In genomic region chr6:157579467-157580031, GRCh38 we compare ENCODE assay signal across 12 cellular contexts.
DNase-seq lines count a peak whose midpoint lies in the region; ATAC-seq and TF ChIP-seq lines count a peak whose summit lies in the region.
"Had no signal": no experiment of that assay in that cellular context is flagged by ENCODE, and none has a peak within 500 bp of the region (broad histone marks: within the 10 kb centered on the region; RNA-seq: fewer than 3 reads in every experiment).

No MANE protein-coding gene starts in this region.

- peak; percentile 59 for DNase-seq in LNCaP clone FGC (ENCODE audit: low read depth)
- peak; percentile 13 for DNase-seq in amniotic epithelial cell (ENCODE audit: low read depth)
- peak; percentile 25 for DNase-seq in inferior parietal cortex (ENCODE audit: extremely low spot score)
- no peak for DNase-seq in stimulated activated effector memory CD8-positive, alpha-beta T cell treated with anti-CD3 and anti-CD28 coated beads, Interleukin-12 subunit alpha, Interleukin-12 subunit beta, amount 100 ng/mL, for 72 hours (ENCODE audit: low spot score in 2 of 2)
- DNase-seq in esophagus squamous epithelium (lab: John Stamatoyannopoulos, UW), result no peak
- DNase-seq in NCI-H2227 treated with DMSO at 0.1 percent for 48 hours (lab: John Stamatoyannopoulos, UW), result no peak
- DNase-seq: activated CD8-positive, alpha-beta memory T cell treated with anti-CD3 and anti-CD28 coated beads for 24 hours; NCI-H1092 treated with DMSO at 0.1 percent for 48 hours; NCI-H446; thyroid gland; WERI-Rb-1 had no signal

- no peak overlapping the region for H3K9ac ChIP-seq in subcutaneous abdominal adipose tissue (ENCODE audit: low read length in 5 of 5)

- H3K4me3 Mint-ChIP-seq in stimulated activated effector memory CD8-positive, alpha-beta T cell treated with anti-CD3 and anti-CD28 coated beads, Interleukin-12 subunit alpha, Interleukin-12 subunit beta, amount 100 ng/mL, for 72 hours, result no peak overlapping the region

- TF ChIP-seq CTCF in LNCaP clone FGC (IDR thresholded peaks at IDR 0.05; ENCODE audit: control insufficient read depth, extremely low read depth, insufficient read depth) (no peak), esophagus squamous epithelium (IDR thresholded peaks at IDR 0.05) (no peak)

- H3K27ac Mint-ChIP-seq in stimulated activated effector memory CD8-positive, alpha-beta T cell treated with anti-CD3 and anti-CD28 coated beads, Interleukin-12 subunit alpha, Interleukin-12 subunit beta, amount 100 ng/mL, for 72 hours, result no peak overlapping the region

- H3K9me3 Mint-ChIP-seq in stimulated activated effector memory CD8-positive, alpha-beta T cell treated with anti-CD3 and anti-CD28 coated beads, Interleukin-12 subunit alpha, Interleukin-12 subunit beta, amount 100 ng/mL, for 72 hours, result peaks cover 3% of the 10 kb centered on the region

- H3K27me3 ChIP-seq in subcutaneous abdominal adipose tissue (ENCODE audit: control insufficient read depth in 5 of 5, insufficient read depth in 4 of 5, low read length in 5 of 5) (no peaks in the 10 kb centered on the region), esophagus squamous epithelium (no peaks in the 10 kb centered on the region)
- H3K27me3 ChIP-seq: thyroid gland had no signal

- TF ChIP-seq POLR2A in esophagus squamous epithelium (IDR thresholded peaks at IDR 0.05), result no peak

- no peaks in the 10 kb centered on the region for H3K36me3 ChIP-seq in subcutaneous abdominal adipose tissue (ENCODE audit: control insufficient read depth in 5 of 5, insufficient read depth in 5 of 5, low read length in 5 of 5)
- H3K36me3 ChIP-seq in esophagus squamous epithelium, result no peaks in the 10 kb centered on the region
- H3K36me3 ChIP-seq: thyroid gland, WERI-Rb-1 had no signal

- peaks cover 10% of the 10 kb centered on the region for H3K4me1 Mint-ChIP-seq in stimulated activated effector memory CD8-positive, alpha-beta T cell treated with anti-CD3 and anti-CD28 coated beads, Interleukin-12 subunit alpha, Interleukin-12 subunit beta, amount 100 ng/mL, for 72 hours

- H3K27ac ChIP-seq in subcutaneous abdominal adipose tissue (ENCODE audit: low read depth, low read length), result peak overlapping the region; percentile 25
- peak overlapping the region in 1 of 4 donors; percentile 1 for H3K27ac ChIP-seq in esophagus squamous epithelium
- H3K27ac ChIP-seq: WERI-Rb-1 had no signal

- intact Hi-C loops in esophagus squamous epithelium (cut with DNase I), result no loop called here

- H3K36me3 Mint-ChIP-seq in stimulated activated effector memory CD8-positive, alpha-beta T cell treated with anti-CD3 and anti-CD28 coated beads, Interleukin-12 subunit alpha, Interleukin-12 subunit beta, amount 100 ng/mL, for 72 hours, result no peaks in the 10 kb centered on the region

- no peak overlapping the region for H3K4me3 ChIP-seq in LNCaP clone FGC (ENCODE audit: low read depth, low read length)
- no peak overlapping the region for H3K4me3 ChIP-seq in subcutaneous abdominal adipose tissue (ENCODE audit: low read depth in 1 of 5, low read length in 5 of 5)
- H3K4me3 ChIP-seq in esophagus squamous epithelium, result no peak overlapping the region
- H3K4me3 ChIP-seq: thyroid gland had no signal

- WGBS in esophagus squamous epithelium, 2 donors, result 34 to 41% methylated on average over 3 of the region's 3 CpGs

- ATAC-seq in stimulated activated effector memory CD8-positive, alpha-beta T cell treated with anti-CD3 and anti-CD28 coated beads, Interleukin-12 subunit alpha, Interleukin-12 subunit beta, amount 100 ng/mL, for 72 hours, result no peak

- peaks cover 0 to 12% (median 4%) of the 10 kb centered on the region in 5 donors for H3K9me3 ChIP-seq in subcutaneous abdominal adipose tissue (ENCODE audit: control insufficient read depth in 5 of 5, low read length in 5 of 5)
- H3K9me3 ChIP-seq in esophagus squamous epithelium, result no peaks in the 10 kb centered on the region
- H3K9me3 ChIP-seq: thyroid gland had no signal

- peaks cover 0 to 7% (median 0%) of the 10 kb centered on the region in 5 donors for H3K4me1 ChIP-seq in subcutaneous abdominal adipose tissue (ENCODE audit: control insufficient read depth in 5 of 5, insufficient read depth in 5 of 5, low read length in 5 of 5)
- peaks cover 0 to 10% (median 0%) of the 10 kb centered on the region in 3 donors for H3K4me1 ChIP-seq in esophagus squamous epithelium
- H3K4me1 ChIP-seq: thyroid gland had no signal

Comparison
In these comparisons a context has a peak if more than half of its experiments do, and no peak if none do; other contexts are left out.
1. DNase-seq: peak in LNCaP clone FGC (single experiment), amniotic epithelial cell (single experiment) and inferior parietal cortex (single experiment); none in stimulated activated effector memory CD8-positive, alpha-beta T cell treated with anti-CD3 and anti-CD28 coated beads, Interleukin-12 subunit alpha, Interleukin-12 subunit beta, amount 100 ng/mL, for 72 hours (0 of 2), esophagus squamous epithelium (single experiment) and NCI-H2227 treated with DMSO at 0.1 percent for 48 hours (single experiment).